14 cellular contexts compared by ENCODE assay signal in genomic region chr22:36291831-36292740, GRCh38. TPM values are rescaled to one million over a fixed set of nuclear protein-coding genes. Genes with fewer than 3 reads are reported as not detected.
DNase-seq lines count a peak whose midpoint lies in the region; ATAC-seq and TF ChIP-seq lines count a peak whose summit lies in the region.
"Had no signal": no experiment of that assay in that cellular context is flagged by ENCODE, and none has a peak within 500 bp of the region (broad histone marks: within the 10 kb centered on the region; RNA-seq: fewer than 3 reads in every experiment).

No MANE protein-coding gene starts in this region.

- no peaks in the 10 kb centered on the region for H3K9me3 Mint-ChIP-seq in activated CD4-positive, alpha-beta memory T cell treated with anti-CD3 and anti-CD28 coated beads, Interleukin-2, amount 10 ng/mL, durations not matched to agents 7 days and 5 days
- H3K9me3 Mint-ChIP-seq in immature natural killer cell: no peaks in the 10 kb centered on the region

- H3K4me1 Mint-ChIP-seq in activated CD4-positive, alpha-beta memory T cell treated with anti-CD3 and anti-CD28 coated beads, Interleukin-2, amount 10 ng/mL, durations not matched to agents 7 days and 5 days: peaks cover 75% of the 10 kb centered on the region
- H3K4me1 Mint-ChIP-seq in immature natural killer cell: peaks cover 47 to 57% of the 10 kb centered on the region in 2 donors

- H3K36me3 ChIP-seq in spleen: peaks cover 31 to 100% (median 93%) of the 10 kb centered on the region in 6 donors
- H3K36me3 ChIP-seq: neural progenitor cell had no signal

- H3K27me3 Mint-ChIP-seq in activated CD4-positive, alpha-beta memory T cell treated with anti-CD3 and anti-CD28 coated beads, Interleukin-2, amount 10 ng/mL, durations not matched to agents 7 days and 5 days: no peaks in the 10 kb centered on the region
- H3K27me3 Mint-ChIP-seq in immature natural killer cell (ENCODE audit: low read depth in 3 of 3): peaks cover 8 to 28% (median 24%) of the 10 kb centered on the region in 3 donors

- peaks cover 0 to 49% (median 22%) of the 10 kb centered on the region in 6 donors for H3K4me1 ChIP-seq in spleen
- H3K4me1 ChIP-seq: neural progenitor cell, SJSA1 had no signal

- intact Hi-C loops in spleen (cut with DNase I; ENCODE audit: low total_unique reads): no loop called here

- no peaks in the 10 kb centered on the region for H3K27me3 ChIP-seq in spleen (replicated peaks in 1 of 7)
- H3K27me3 ChIP-seq: neural progenitor cell, SJSA1 had no signal

- H3K27ac Mint-ChIP-seq in activated CD4-positive, alpha-beta memory T cell treated with anti-CD3 and anti-CD28 coated beads, Interleukin-2, amount 10 ng/mL, durations not matched to agents 7 days and 5 days: peak overlapping the region; percentile 76
- H3K27ac Mint-ChIP-seq in immature natural killer cell: peak overlapping the region; percentile 61 to 75 (median 68)
- H3K27ac Mint-ChIP-seq: neural progenitor cell had no signal

- H3K4me3 ChIP-seq in spleen: no peak overlapping the region
- H3K4me3 ChIP-seq: neural progenitor cell, SJSA1 had no signal

- DNase-seq in activated T-cell treated with anti-CD3 and anti-CD28 coated beads, Interleukin-2, amount 50 U/mL, for 1 hour: peak; percentile 21
- DNase-seq in activated T-cell treated with anti-CD3 and anti-CD28 coated beads for 4 hours (no peak), immature natural killer cell (no peak), spleen (peak; percentile 59)
- no peak for DNase-seq in activated CD4-positive, alpha-beta memory T cell treated with anti-CD3 and anti-CD28 coated beads, Interleukin-2, amount 10 ng/mL, durations not matched to agents 7 days and 5 days
- no peak for DNase-seq in stimulated activated naive CD4-positive, alpha-beta T cell treated with Interleukin-2 at 50 U/mL for 16 hours (lab: John Stamatoyannopoulos, UW)
- DNase-seq: amniotic stem cell, COR-L47, NCI-H2171 treated with DMSO at 0.1 percent for 48 hours had no signal

- no peak for TF ChIP-seq POLR2A in spleen (IDR thresholded peaks at IDR 0.05)

- H3K36me3 Mint-ChIP-seq in activated CD4-positive, alpha-beta memory T cell treated with anti-CD3 and anti-CD28 coated beads, Interleukin-2, amount 10 ng/mL, durations not matched to agents 7 days and 5 days (ENCODE audit: low read depth): peaks cover 89% of the 10 kb centered on the region
- peaks cover 39 to 70% (median 41%) of the 10 kb centered on the region in 3 donors for H3K36me3 Mint-ChIP-seq in immature natural killer cell

- CTCF ChIA-PET in activated CD4-positive, alpha-beta memory T cell treated with anti-CD3 and anti-CD28 coated beads, Interleukin-2, amount 10 ng/mL, durations not matched to agents 7 days and 5 days (lab: Charles Lee): interaction anchor here (0.6 to 2.5 kb wide), 3 partner anchors 10 to 178 kb away, joined by 3 to 16 read pairs (median 4); no protein-coding TSS in a partner anchor

- peak overlapping the region in 6 of 8 donors; percentile 28 to 54 (median 42) for H3K27ac ChIP-seq in spleen
- H3K27ac ChIP-seq: neural progenitor cell, SJSA1 had no signal

- TF ChIP-seq CTCF in spleen (IDR thresholded peaks at IDR 0.05 in 8 of 11, conservative IDR thresholded peaks at IDR 0.05 in 3 of 11): no peak

- ATAC-seq in HG02798 (IDR thresholded peaks at IDR 0.05; ENCODE audit: poor library complexity, unreplicated experiment) (no peak), GM21447 (IDR thresholded peaks at IDR 0.05; ENCODE audit: unreplicated experiment) (no peak)

- peaks cover 0 to 3% (median 0%) of the 10 kb centered on the region in 8 donors for H3K9me3 ChIP-seq in spleen
- H3K9me3 ChIP-seq: SJSA1 had no signal

- POLR2A ChIA-PET in activated CD4-positive, alpha-beta memory T cell treated with anti-CD3 and anti-CD28 coated beads, Interleukin-2, amount 10 ng/mL, durations not matched to agents 7 days and 5 days (lab: Charles Lee): interaction anchor here (1.3 to 3.3 kb wide), 3 partner anchors 10 to 189 kb away, joined by 4 to 13 read pairs (median 6); partner anchors contain the start of gene TXN2

- no peak overlapping the region for H3K4me3 Mint-ChIP-seq in activated CD4-positive, alpha-beta memory T cell treated with anti-CD3 and anti-CD28 coated beads, Interleukin-2, amount 10 ng/mL, durations not matched to agents 7 days and 5 days
- H3K4me3 Mint-ChIP-seq in immature natural killer cell: peak overlapping the region in 3 of 5 donors; percentile 31 to 57 (median 44)
- H3K4me3 Mint-ChIP-seq: neural progenitor cell had no signal

- 85 to 95% (median 87%) methylated on average over 21 to 29 of the region's 29 CpGs for WGBS in spleen, 5 donors

RNA-seq across cellular contexts. Expression of gene APOL1, which starts 39.2 kb away (rescaled TPM):
- 10 to 100 TPM; 63.0 to 64.0 TPM for total RNA-seq in activated CD4-positive, alpha-beta memory T cell treated with anti-CD3 and anti-CD28 coated beads, Interleukin-2, amount 10 ng/mL, durations not matched to agents 7 days and 5 days
- polyA plus RNA-seq in immature natural killer cell (10 to 100 TPM in 2 of 3 donors, 1 to 10 TPM in 1; 8.7 to 65.8 (median 14.8) TPM), spleen (10 to 100 TPM in 2 of 3 donors, 1 to 10 TPM in 1; 10.0 to 24.2 (median 11.4) TPM)
- 100 to 1,000 TPM in 1 of 7 donors, 10 to 100 TPM in 6; 33.3 to 108 (median 73.9) TPM for total RNA-seq in spleen
- total RNA-seq: G401 had no signal

RNA-seq across cellular contexts. Expression of gene APOL2, which starts 52.8 kb away (rescaled TPM):
- total RNA-seq in activated CD4-positive, alpha-beta memory T cell treated with anti-CD3 and anti-CD28 coated beads, Interleukin-2, amount 10 ng/mL, durations not matched to agents 7 days and 5 days: 10 to 100 TPM; 82.3 to 83.0 TPM
- 10 to 100 TPM; 22.4 to 42.4 (median 22.9) TPM for polyA plus RNA-seq in immature natural killer cell
- total RNA-seq in spleen: 10 to 100 TPM; 53.2 to 77.2 (median 59.3) TPM
- polyA plus RNA-seq in spleen: 10 to 100 TPM; 16.0 to 35.0 (median 20.2) TPM

Comparison
In these comparisons a context has a peak if more than half of its experiments do, and no peak if none do; other contexts are left out.
1. DNase-seq: peak in activated T-cell treated with anti-CD3 and anti-CD28 coated beads, Interleukin-2, amount 50 U/mL, for 1 hour (single experiment) and spleen (single experiment); none in activated T-cell treated with anti-CD3 and anti-CD28 coated beads for 4 hours (single experiment), activated CD4-positive, alpha-beta memory T cell treated with anti-CD3 and anti-CD28 coated beads, Interleukin-2, amount 10 ng/mL, durations not matched to agents 7 days and 5 days (single experiment), immature natural killer cell (0 of 3) and stimulated activated naive CD4-positive, alpha-beta T cell treated with Interleukin-2 at 50 U/mL for 16 hours (single experiment).